Comparison of ENCODE assay signal across 11 cellular contexts in genomic region chr2:9001229-9001628, GRCh38. TPM values are rescaled to one million over a fixed set of nuclear protein-coding genes. Genes with fewer than 3 reads are reported as not detected.
DNase-seq lines count a peak whose midpoint lies in the region; ATAC-seq, FAIRE-seq and TF ChIP-seq lines count a peak whose summit lies in the region.
"Had no signal": no experiment of that assay in that cellular context is flagged by ENCODE, and none has a peak within 500 bp of the region (broad histone marks: within the 10 kb centered on the region; RNA-seq: fewer than 3 reads in every experiment).

No MANE protein-coding gene starts in this region.

- peaks cover 20% of the 10 kb centered on the region for H3K79me2 ChIP-seq in HCT116 (ENCODE audit: insufficient read depth, low read length)

- RAD21 ChIA-PET in HCT116 (lab: Charles Lee; ENCODE audit: low non-redundant PET in 1 of 2, low total read pairs in 2 of 2, uncharacterized antibody in 2 of 2, unreplicated experiment in 2 of 2): no interaction called here

- H3K9me2 ChIP-seq in HCT116 (ENCODE audit: insufficient read depth): no peaks in the 10 kb centered on the region

- no peaks in the 10 kb centered on the region for H3K27me3 ChIP-seq in HCT116 (ENCODE audit: insufficient read depth, low read length)

- no peaks in the 10 kb centered on the region for H3K36me3 Mint-ChIP-seq in immature natural killer cell
- H3K36me3 Mint-ChIP-seq: stimulated activated memory B cell treated with anti-CD40 and anti-IgM and Interleukin-4, amounts not matched to agents 10 μg/mL and 1 μg/mL and 100 μg/mL, for 72 hours had no signal

- TF ChIP-seq RAD21 in A549 (conservative IDR thresholded peaks at IDR 0.05 in 1 of 2, IDR thresholded peaks at IDR 0.05 in 1 of 2) (no peak), HCT116 (IDR thresholded peaks at IDR 0.05; ENCODE audit: low read depth) (no peak)

- H3K4me1 Mint-ChIP-seq in immature natural killer cell: peaks cover 9 to 18% of the 10 kb centered on the region in 2 donors

- TF ChIP-seq CTCF in A549 (IDR thresholded peaks at IDR 0.05) (no peak), HCT116 (IDR thresholded peaks at IDR 0.05 in 2 of 3, conservative IDR thresholded peaks at IDR 0.05 in 1 of 3; ENCODE audit: borderline replicate concordance in 1 of 3, insufficient read depth in 1 of 3, low read depth in 2 of 3, low read length in 2 of 3) (no peak), fibroblast of the aortic adventitia (IDR thresholded peaks at IDR 0.05; ENCODE audit: insufficient read depth, low read length) (no peak)

- no peak overlapping the region for H3K27ac Mint-ChIP-seq in immature natural killer cell
- H3K27ac Mint-ChIP-seq: activated T-helper 2 cell treated with anti-CD3 and anti-CD28 coated beads, Interferon-gamma antibody, Interleukin-2, Interleukin-4, amounts not matched to agents 10 μg/mL and 5 μg/mL and 100 μg/mL, durations not matched to agents 14 hours and 24 hours and 36 hours; stimulated activated memory B cell treated with anti-CD40 and anti-IgM and Interleukin-4, amounts not matched to agents 10 μg/mL and 1 μg/mL and 100 μg/mL, for 72 hours had no signal

- ATAC-seq in A549: peak in 1 of 2 experiments; percentile 25; a peak in 3 of 6 replicates
- ATAC-seq in HCT116: no peak
- ATAC-seq in SK-N-SH treated with all-trans-retinoic acid at 6 μM for 48 hours: no peak
- ATAC-seq: Right ventricle myocardium inferior; stimulated activated memory B cell treated with anti-CD40 and anti-IgM and Interleukin-4, amounts not matched to agents 10 μg/mL and 1 μg/mL and 100 μg/mL, for 72 hours had no signal

- no TSS peak for BruUV-seq in HCT116 (replicated peaks; lab: Mats Ljungman, UMichigan)

- no peaks in the 10 kb centered on the region for H4K20me1 ChIP-seq in HCT116 (ENCODE audit: insufficient read depth)

- H3K4me1 ChIP-seq in A549: peaks cover 37% of the 10 kb centered on the region; the same call in 2 of the 3 replicates
- peaks cover 18 to 45% of the 10 kb centered on the region in 2 experiments for H3K4me1 ChIP-seq in HCT116 (ENCODE audit: control insufficient read depth in 1 of 2, insufficient read depth in 2 of 2, low read length in 2 of 2)

- H3K4me2 ChIP-seq in A549 (peak overlapping the region; percentile 90), HCT116 (ENCODE audit: low read length) (peak overlapping the region; percentile 11; the same call in 1 of the 2 replicates)

- H3K9ac ChIP-seq in HCT116 (ENCODE audit: low read length): no peak overlapping the region

- TF ChIP-seq EP300 in A549 (IDR thresholded peaks at IDR 0.05): no peak

- 23% methylated on average over 5 of the region's 5 CpGs for WGBS in A549 (ENCODE audit: missing lambda C conversion rate)

- TF ChIP-seq POLR2A in A549 (IDR thresholded peaks at IDR 0.05; ENCODE audit: low read length): no peak
- no peak for TF ChIP-seq POLR2A in HCT116 (IDR thresholded peaks at IDR 0.05; ENCODE audit: borderline replicate concordance, extremely low read depth, insufficient read depth, insufficient read length)

- H3K9me3 Mint-ChIP-seq in immature natural killer cell: no peaks in the 10 kb centered on the region
- H3K9me3 Mint-ChIP-seq: activated T-helper 2 cell treated with anti-CD3 and anti-CD28 coated beads, Interferon-gamma antibody, Interleukin-2, Interleukin-4, amounts not matched to agents 10 μg/mL and 5 μg/mL and 100 μg/mL, durations not matched to agents 14 hours and 24 hours and 36 hours; stimulated activated memory B cell treated with anti-CD40 and anti-IgM and Interleukin-4, amounts not matched to agents 10 μg/mL and 1 μg/mL and 100 μg/mL, for 72 hours had no signal

- intact Hi-C loops in HCT116 (cut with micrococcal nuclease): no loop called here

- H2AFZ ChIP-seq in HCT116 (ENCODE audit: low read depth, low read length, poor library complexity, severe bottlenecking): no peak overlapping the region

- no peak for FAIRE-seq in A549 (lab: Jason Lieb, UNC)

- H3K9me3 ChIP-seq in A549 (no peaks in the 10 kb centered on the region), HCT116 (ENCODE audit: control insufficient read depth in 1 of 2, insufficient read depth in 1 of 2, low read depth in 1 of 2, low read length in 2 of 2) (no peaks in the 10 kb centered on the region)

- H3K27ac ChIP-seq in A549 (peak overlapping the region in 1 of 2 experiments; percentile 91; a peak in 1 of 6 replicates), HCT116 (ENCODE audit: low read depth, low read length) (no peak overlapping the region)

- CTCF ChIA-PET in A549 (lab: Yijun Ruan, JAX) (no interaction called here), HCT116 (lab: Charles Lee) (no interaction called here)

- H3K36me3 ChIP-seq in HCT116 (ENCODE audit: control insufficient read depth in 1 of 2, insufficient read depth in 2 of 2, low read length in 2 of 2): no peaks in the 10 kb centered on the region

- DNase-seq in A549 (ENCODE audit: low read depth in 1 of 2, low spot score in 1 of 2) (peak; percentile 20 to 71), HCT116 (ENCODE audit: low read depth, low spot score) (no peak), fibroblast of the aortic adventitia (ENCODE audit: low read depth) (peak; percentile 37), glomerular visceral epithelial cell (ENCODE audit: extremely low spot score) (no peak), NCI-H2107 treated with DMSO at 0.1 percent for 48 hours (lab: John Stamatoyannopoulos, UW; ENCODE audit: unreplicated experiment) (no peak), DMS114 treated with DMSO at 0.1 percent for 48 hours (lab: John Stamatoyannopoulos, UW; ENCODE audit: unreplicated experiment) (no peak), immature natural killer cell (no peak)

- peaks cover 3 to 10% (median 5%) of the 10 kb centered on the region in 3 donors for H3K27me3 Mint-ChIP-seq in immature natural killer cell (ENCODE audit: low read depth in 3 of 3)

- H3K4me3 Mint-ChIP-seq in immature natural killer cell: no peak overlapping the region
- H3K4me3 Mint-ChIP-seq: stimulated activated memory B cell treated with anti-CD40 and anti-IgM and Interleukin-4, amounts not matched to agents 10 μg/mL and 1 μg/mL and 100 μg/mL, for 72 hours had no signal

- POLR2A ChIA-PET in A549 (lab: Yijun Ruan, JAX) (no interaction called here), HCT116 (lab: Charles Lee) (no interaction called here)

- H3K4me3 ChIP-seq in A549 (no peak overlapping the region; the same call in 2 of the 3 replicates), HCT116 (replicated peaks in 1 of 2; ENCODE audit: low read depth in 1 of 2, low read length in 2 of 2) (no peak overlapping the region), fibroblast of the aortic adventitia (ENCODE audit: low read depth, low read length) (no peak overlapping the region)

TF ChIP-seq in A549, 52 proteins besides CTCF, POLR2A, EP300 and RAD21:
- TF ChIP-seq CBX8 (IDR thresholded peaks at IDR 0.05) (no peak), NR3C1 (IDR thresholded peaks at IDR 0.05) (no peak), FOSL2 (IDR thresholded peaks at IDR 0.05) (no peak), FOSL2 (CRISPR knock-in tag; IDR thresholded peaks at IDR 0.05) (0 out of 2 replicates have a peak, but pooled peaks have one; percentile 18)
- TF ChIP-seq, protein P1, sequence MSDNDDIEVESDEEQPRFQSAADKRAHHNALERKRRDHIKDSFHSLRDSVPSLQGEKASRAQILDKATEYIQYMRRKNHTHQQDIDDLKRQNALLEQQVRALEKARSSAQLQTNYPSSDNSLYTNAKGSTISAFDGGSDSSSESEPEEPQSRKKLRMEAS (IDR thresholded peaks at IDR 0.05): peak; percentile 48; the same call in 1 of the 2 replicates

TF ChIP-seq in HCT116, 20 proteins besides CTCF, POLR2A, EP300 and RAD21:
- TF ChIP-seq SRF (IDR thresholded peaks at IDR 0.05; ENCODE audit: low read depth) (no peak), ZNF274 (IDR thresholded peaks at IDR 0.05; ENCODE audit: low read depth, low read length) (no peak), FOSL1 (IDR thresholded peaks at IDR 0.05; ENCODE audit: low read depth) (peak; percentile 37), JUND (IDR thresholded peaks at IDR 0.05) (0 out of 2 replicates have a peak, but pooled peaks have one; percentile 8)

TF ChIP-seq in SK-N-SH treated with all-trans-retinoic acid at 6 μM for 48 hours, 23 proteins besides CTCF, POLR2A, EP300 and RAD21:
- 0 out of 2 replicates have a peak, but pooled peaks have one; percentile 36 for TF ChIP-seq ESRRG (CRISPR knock-in tag; IDR thresholded peaks at IDR 0.05)
- TF ChIP-seq ZFP3 (CRISPR knock-in tag; IDR thresholded peaks at IDR 0.05): no peak

RNA-seq across cellular contexts. Expression of gene MBOAT2, which starts 2.3 kb away (rescaled TPM):
- polyA plus RNA-seq in A549 (2011; rRNA removed) (32.3 and 33.3 TPM in 2 replicates), A549 (2017; fragmentation: RNase III; extraction: RNeasy Plus Mini Kit Qiagen cat#74134 plus additional on column Dnase treatment) (31.1 to 37.3 TPM (median 33.1 TPM) in 3 replicates), immature natural killer cell (1 to 10 TPM in 2 of 3 donors, not detected in 1; 1.6 to 2.2 TPM)
- polyA plus RNA-seq in A549 (2012; cell fraction: cytosol; rRNA removed): 9.8 and 11.5 TPM in 2 replicates
- 9.3 and 19.7 TPM in 2 replicates for polyA plus RNA-seq in A549 (2012; cell fraction: nucleus; rRNA removed)
- polyA minus RNA-seq in A549 (2011; rRNA and poly(A)+ RNA removed): 22.0 and 30.8 TPM in 2 replicates
- total RNA-seq in HCT116 (2021; ENCODE audit: unreplicated experiment) (16.8 TPM), fibroblast of the aortic adventitia (ENCODE audit: low replicate concordance) (18.1 and 37.1 TPM in 2 replicates)
- 10.8 and 12.3 TPM in 2 replicates for polyA plus RNA-seq in HCT116 (2012)

Comparison
In these comparisons a context has a peak if more than half of its experiments do, and no peak if none do; other contexts are left out.
1. DNase-seq: peak in A549 (2 of 2) and fibroblast of the aortic adventitia (single experiment); none in HCT116 (single experiment), glomerular visceral epithelial cell (single experiment), NCI-H2107 treated with DMSO at 0.1 percent for 48 hours (single experiment), DMS114 treated with DMSO at 0.1 percent for 48 hours (single experiment) and immature natural killer cell (0 of 3).